In the genomic region with DNA sequence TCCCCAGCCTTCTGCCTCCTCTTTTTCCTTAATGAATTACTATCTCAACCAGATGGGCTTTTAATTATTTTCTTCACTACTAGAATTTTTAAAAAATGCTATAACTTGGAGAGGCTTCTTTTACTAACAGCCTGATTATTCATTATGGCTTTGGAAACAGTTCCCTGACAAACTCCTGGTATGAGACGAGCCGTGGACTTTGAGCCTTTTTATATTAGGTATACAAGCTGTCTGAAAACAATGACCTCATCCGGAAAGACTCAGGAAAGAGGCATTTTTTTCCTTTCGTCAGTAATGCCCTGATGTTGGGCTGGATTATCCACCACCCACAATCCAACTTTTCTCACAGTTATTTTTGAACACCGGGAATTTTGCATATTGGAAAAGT, we compare ENCODE assay signal across 10 cellular contexts. TPM values are rescaled to one million over a fixed set of nuclear protein-coding genes. Genes with fewer than 3 reads are reported as not detected.
A peak's percentile ranks its signal among the peaks of the same experiment; 100 is the strongest.
DNase-seq lines count a peak whose midpoint lies in the region; ATAC-seq, FAIRE-seq and TF ChIP-seq lines count a peak whose summit lies in the region.
"Had no signal": no experiment of that assay in that cellular context is flagged by ENCODE, and none has a peak within 500 bp of the region (broad histone marks: within the 10 kb centered on the region; RNA-seq: fewer than 3 reads in every experiment).

No MANE protein-coding gene starts in this region.

- DNase-seq in PC-3 (peak; percentile 70), epithelial cell of proximal tubule (ENCODE audit: low read depth) (peak; percentile 89), HUDEP-2 (lab: John Stamatoyannopoulos, UW; ENCODE audit: unreplicated experiment in 76 of 76) (no peak), GM12892 (ENCODE audit: insufficient read length) (no peak), NCI-H1417 treated with DMSO at 0.1 percent for 48 hours (lab: John Stamatoyannopoulos, UW) (no peak)
- DNase-seq: KG1, T-cell had no signal

- CTCF ChIA-PET in PC-3 (lab: Charles Lee): no interaction called here

- peak overlapping the region; percentile 82 for H3K4me2 ChIP-seq in PC-3 (ENCODE audit: low read length)

- FAIRE-seq in GM12892 (lab: Jason Lieb, UNC): no peak

- H3K27me3 ChIP-seq in ACC112 (ENCODE audit: insufficient read depth, low read length) (no peaks in the 10 kb centered on the region), PC-3 (ENCODE audit: low read length) (no peaks in the 10 kb centered on the region), muscle layer of colon (ENCODE audit: control insufficient read depth in 1 of 2, insufficient read depth in 2 of 2, low read length in 2 of 2) (no peaks in the 10 kb centered on the region)

- ATAC-seq in PC-3 (peak; percentile 70), HG03571 (IDR thresholded peaks at IDR 0.05; ENCODE audit: unreplicated experiment) (no peak)
- ATAC-seq: T-cell had no signal

- H3K27ac ChIP-seq in ACC112 (ENCODE audit: low read depth, low read length) (peak overlapping the region; percentile 57), PC-3 (ENCODE audit: low read length) (peak overlapping the region; percentile 69), muscle layer of colon (ENCODE audit: low read depth, low read length) (peak overlapping the region; percentile 35)

- H3K36me3 ChIP-seq in ACC112 (ENCODE audit: insufficient read depth, low read length): no peaks in the 10 kb centered on the region
- H3K36me3 ChIP-seq in PC-3 (ENCODE audit: low read depth, low read length): no peaks in the 10 kb centered on the region
- H3K36me3 ChIP-seq in muscle layer of colon (ENCODE audit: insufficient read depth, low read length): no peaks in the 10 kb centered on the region

- no peaks in the 10 kb centered on the region for H4K20me1 ChIP-seq in PC-3 (ENCODE audit: low read length)

- H3K9me3 ChIP-seq in PC-3 (ENCODE audit: low read length): no peaks in the 10 kb centered on the region
- H3K9me3 ChIP-seq in muscle layer of colon (ENCODE audit: low read length): no peaks in the 10 kb centered on the region

- intact Hi-C loops in PC-3 (cut with micrococcal nuclease): loop anchor here (5.0 kb wide), 1 partner anchor 53 kb away; no protein-coding TSS in a partner anchor

- BruUV-seq in PC-3 (replicated peaks; lab: Mats Ljungman, UMichigan): no TSS peak

- H3K9me2 ChIP-seq in PC-3 (replicated peaks; ENCODE audit: low read length): no peaks in the 10 kb centered on the region

- H3K9ac ChIP-seq in PC-3 (ENCODE audit: low read length): no peak overlapping the region
- no peak overlapping the region for H3K9ac ChIP-seq in muscle layer of colon (ENCODE audit: low read length)

- POLR2A ChIA-PET in PC-3 (lab: Charles Lee; ENCODE audit: unreplicated experiment): no interaction called here

- TF ChIP-seq CTCF in PC-3 (conservative IDR thresholded peaks at IDR 0.05; ENCODE audit: low read depth, low read length) (no peak), epithelial cell of proximal tubule (conservative IDR thresholded peaks at IDR 0.05; ENCODE audit: low read depth, low read length) (no peak)

- no peaks in the 10 kb centered on the region for H3K79me2 ChIP-seq in ACC112 (ENCODE audit: control insufficient read depth, insufficient read depth, low read length, unreplicated experiment)
- no peaks in the 10 kb centered on the region for H3K79me2 ChIP-seq in PC-3 (ENCODE audit: low read length)

- TF ChIP-seq POLR2A in GM12892 (IDR thresholded peaks at IDR 0.05; ENCODE audit: low read depth, low read length): no peak

- H2AFZ ChIP-seq in ACC112 (ENCODE audit: low read length, unreplicated experiment) (peak overlapping the region; percentile 87), PC-3 (ENCODE audit: low read length) (peak overlapping the region; percentile 49)

- peaks cover 4% of the 10 kb centered on the region for H3F3A ChIP-seq in PC-3 (ENCODE audit: low read length, unreplicated experiment)

- H3K4me3 ChIP-seq in ACC112 (ENCODE audit: low read depth, low read length) (peak overlapping the region; percentile 61), PC-3 (ENCODE audit: low read length) (peak overlapping the region; percentile 53; the same call in 1 of the 2 replicates), epithelial cell of proximal tubule (ENCODE audit: low read depth, low read length) (peak overlapping the region; percentile 40), muscle layer of colon (ENCODE audit: low read depth in 1 of 2, low read length in 2 of 2) (no peak overlapping the region)

- H3K4me1 ChIP-seq in ACC112 (ENCODE audit: control insufficient read depth, insufficient read depth, low read length, unreplicated experiment) (peaks cover 24% of the 10 kb centered on the region), PC-3 (ENCODE audit: insufficient read depth, low read length) (peaks cover 40% of the 10 kb centered on the region), muscle layer of colon (ENCODE audit: insufficient read depth, low read length) (peaks cover 26% of the 10 kb centered on the region)

RNA-seq across cellular contexts. Expression of a gene that starts 26.7 kb away (rescaled TPM):
- total RNA-seq in PC-3 (2014; rRNA removed): 12.3 and 13.8 TPM in 2 replicates
- 12.4 and 30.2 TPM in 2 replicates for total RNA-seq in epithelial cell of proximal tubule
- 33.6 TPM for polyA plus RNA-seq in GM12892 (2012; ENCODE audit: missing spikeins)

Comparison
In these comparisons a context has a peak if more than half of its experiments do, and no peak if none do; other contexts are left out.
1. H3K4me3 ChIP-seq: peak in ACC112 (single experiment), PC-3 (single experiment) and epithelial cell of proximal tubule (single experiment); none in muscle layer of colon (0 of 2).
2. DNase-seq: peak in PC-3 (single experiment) and epithelial cell of proximal tubule (single experiment); none in HUDEP-2 (0 of 76), GM12892 (single experiment) and NCI-H1417 treated with DMSO at 0.1 percent for 48 hours (single experiment).
3. Peak in every context shown above with its lines, with median percentiles within 50 percentile points of each other: H3K27ac ChIP-seq.